ENCODE assay signal across 18 cellular contexts in genomic region chr9:69444021-69444420, GRCh38.
DNase-seq lines count a peak whose midpoint lies in the region; ATAC-seq and TF ChIP-seq lines count a peak whose summit lies in the region.
"Had no signal": no experiment of that assay in that cellular context is flagged by ENCODE, and none has a peak within 500 bp of the region (broad histone marks: within the 10 kb centered on the region; RNA-seq: fewer than 3 reads in every experiment).

No MANE protein-coding gene starts in this region.

- no peak for ATAC-seq in HG02973 (IDR thresholded peaks at IDR 0.05; ENCODE audit: unreplicated experiment)
- ATAC-seq in stimulated activated naive B cell treated with anti-CD40 and anti-IgM and Interleukin-4, amounts not matched to agents 10 μg/mL and 1 μg/mL and 100 μg/mL, for 72 hours (replicated peaks), result no peak
- ATAC-seq: activated T-cell treated with anti-CD3 and anti-CD28 coated beads, Interleukin-2, amount 50 U/mL, for 4 hours; natural killer cell had no signal

- peaks cover 34% of the 10 kb centered on the region for H3K4me1 Mint-ChIP-seq in HFFc6 (ENCODE audit: low read depth)
- H3K4me1 Mint-ChIP-seq in stimulated activated naive B cell treated with anti-CD40 and anti-IgM and Interleukin-4, amounts not matched to agents 10 μg/mL and 1 μg/mL and 100 μg/mL, for 72 hours, result no peaks in the 10 kb centered on the region
- H3K4me1 Mint-ChIP-seq: activated naive CD8-positive, alpha-beta T cell treated with anti-CD3 and anti-CD28 coated beads, Interleukin-2, amount 10 ng/mL, durations not matched to agents 7 days and 5 days; natural killer cell had no signal

- H3K27ac ChIP-seq in brain microvascular endothelial cell, result no peak overlapping the region
- H3K27ac ChIP-seq: BLaER1, coronary artery, psoas muscle had no signal

- peaks cover 23% of the 10 kb centered on the region for H3K36me3 Mint-ChIP-seq in HFFc6 (ENCODE audit: low read depth)
- peaks cover 0 to 3% of the 10 kb centered on the region in 2 donors for H3K36me3 Mint-ChIP-seq in stimulated activated naive B cell treated with anti-CD40 and anti-IgM and Interleukin-4, amounts not matched to agents 10 μg/mL and 1 μg/mL and 100 μg/mL, for 72 hours
- H3K36me3 Mint-ChIP-seq: activated naive CD8-positive, alpha-beta T cell treated with anti-CD3 and anti-CD28 coated beads, Interleukin-2, amount 10 ng/mL, durations not matched to agents 7 days and 5 days; natural killer cell had no signal

- DNase-seq in AG09309 (ENCODE audit: low read depth) (peak; percentile 28), HFFc6 (peak; percentile 83), brain microvascular endothelial cell (peak; percentile 62), hepatic stellate cell (ENCODE audit: low spot score) (peak; percentile 72), NCI-H526 treated with DMSO at 0.1 percent for 48 hours (lab: John Stamatoyannopoulos, UW) (no peak)
- DNase-seq in central memory CD4-positive, alpha-beta T cell, result no peak
- DNase-seq in stimulated activated naive B cell treated with anti-CD40 and anti-IgM and Interleukin-4, amounts not matched to agents 10 μg/mL and 1 μg/mL and 100 μg/mL, for 72 hours, result no peak
- DNase-seq: activated CD4-positive, alpha-beta T cell treated with anti-CD3 and anti-CD28 coated beads, Interleukin-2, amount 50 U/mL, for 48 hours; activated naive CD8-positive, alpha-beta T cell treated with anti-CD3 and anti-CD28 coated beads, Interleukin-2, amount 10 ng/mL, durations not matched to agents 7 days and 5 days; activated T-cell treated with anti-CD3 and anti-CD28 coated beads, Interleukin-2, amount 50 U/mL, for 4 hours; DMS153; natural killer cell; NCI-H1694 treated with DMSO at 0.1 percent for 48 hours; NCI-H446; psoas muscle had no signal

- H3K9me3 Mint-ChIP-seq in HFFc6, result no peaks in the 10 kb centered on the region
- peaks cover 0 to 2% of the 10 kb centered on the region in 2 donors for H3K9me3 Mint-ChIP-seq in stimulated activated naive B cell treated with anti-CD40 and anti-IgM and Interleukin-4, amounts not matched to agents 10 μg/mL and 1 μg/mL and 100 μg/mL, for 72 hours
- H3K9me3 Mint-ChIP-seq: activated T-cell treated with anti-CD3 and anti-CD28 coated beads, Interleukin-2, amount 50 U/mL, for 4 hours; natural killer cell had no signal

- no peak overlapping the region for H3K27ac Mint-ChIP-seq in HFFc6
- H3K27ac Mint-ChIP-seq in stimulated activated naive B cell treated with anti-CD40 and anti-IgM and Interleukin-4, amounts not matched to agents 10 μg/mL and 1 μg/mL and 100 μg/mL, for 72 hours, result no peak overlapping the region
- H3K27ac Mint-ChIP-seq: activated naive CD8-positive, alpha-beta T cell treated with anti-CD3 and anti-CD28 coated beads, Interleukin-2, amount 10 ng/mL, durations not matched to agents 7 days and 5 days; natural killer cell had no signal

- peaks cover 1% of the 10 kb centered on the region; the same call in 1 of the 2 replicates for H3K27me3 Mint-ChIP-seq in HFFc6 (ENCODE audit: insufficient read depth)
- H3K27me3 Mint-ChIP-seq in stimulated activated naive B cell treated with anti-CD40 and anti-IgM and Interleukin-4, amounts not matched to agents 10 μg/mL and 1 μg/mL and 100 μg/mL, for 72 hours, result peaks cover 9 to 21% of the 10 kb centered on the region in 2 donors

- peak overlapping the region; percentile 13; the same call in 1 of the 2 replicates for H3K4me3 Mint-ChIP-seq in HFFc6
- H3K4me3 Mint-ChIP-seq in stimulated activated naive B cell treated with anti-CD40 and anti-IgM and Interleukin-4, amounts not matched to agents 10 μg/mL and 1 μg/mL and 100 μg/mL, for 72 hours, result no peak overlapping the region
- H3K4me3 Mint-ChIP-seq: activated naive CD8-positive, alpha-beta T cell treated with anti-CD3 and anti-CD28 coated beads, Interleukin-2, amount 10 ng/mL, durations not matched to agents 7 days and 5 days; activated T-cell treated with anti-CD3 and anti-CD28 coated beads, Interleukin-2, amount 50 U/mL, for 4 hours; natural killer cell had no signal

- H3K4me3 ChIP-seq in AG09309 (ENCODE audit: control insufficient read depth, low read depth, low read length) (no peak overlapping the region), brain microvascular endothelial cell (ENCODE audit: low read depth, low read length) (no peak overlapping the region)
- H3K4me3 ChIP-seq: BLaER1, coronary artery, psoas muscle had no signal

- in situ Hi-C loops in brain microvascular endothelial cell (cut with HindIII; ENCODE audit: low pct_ligation_motif_present, low sequenced_read_pairs), result no loop called here

- no peaks in the 10 kb centered on the region for H3K27me3 ChIP-seq in brain microvascular endothelial cell (replicated peaks)
- H3K27me3 ChIP-seq: BLaER1 had no signal

- H3K36me3 ChIP-seq in brain microvascular endothelial cell (replicated peaks), result no peaks in the 10 kb centered on the region

- TF ChIP-seq CTCF in AG09309 (IDR thresholded peaks at IDR 0.05; ENCODE audit: control insufficient read depth, insufficient read depth, low read depth, low read length, missing control alignments) (no peak), HFFc6 (IDR thresholded peaks at IDR 0.05) (no peak), brain microvascular endothelial cell (IDR thresholded peaks at IDR 0.05; ENCODE audit: low read depth, low read length, missing control alignments) (no peak)

Comparison
In these comparisons a context has a peak if more than half of its experiments do, and no peak if none do; other contexts are left out.
1. DNase-seq: peak in AG09309 (single experiment), HFFc6 (single experiment), brain microvascular endothelial cell (single experiment) and hepatic stellate cell (single experiment); none in central memory CD4-positive, alpha-beta T cell (single experiment), NCI-H526 treated with DMSO at 0.1 percent for 48 hours (single experiment) and stimulated activated naive B cell treated with anti-CD40 and anti-IgM and Interleukin-4, amounts not matched to agents 10 μg/mL and 1 μg/mL and 100 μg/mL, for 72 hours (single experiment).